Comparison of ENCODE assay signal across 1 cellular context in genomic region chr13:48303331-48304131, GRCh38.
TF ChIP-seq lines count a peak whose summit lies in the region.

Gene RB1 (plus strand): TSS chr13:48303751. CDS start chr13:48303913, 162 bp downstream.

TF ChIP-seq in HepG2, 621 proteins besides CTCF, POLR2A, EP300 and RAD21 (continued from another document and continues in another):
- TF ChIP-seq HMGXB3 (CRISPR knock-in tag; IDR thresholded peaks at IDR 0.05; ENCODE audit: borderline replicate concordance) (0 out of 2 replicates have a peak, but pooled peaks have one; percentile 66), ZNF264 (CRISPR knock-in tag; IDR thresholded peaks at IDR 0.05) (no peak), HNRNPL (IDR thresholded peaks at IDR 0.05; ENCODE audit: low read depth, low read length) (0 out of 2 replicates have a peak, but pooled peaks have one; percentile 51), ZNF781 (CRISPR knock-in tag; IDR thresholded peaks at IDR 0.05; ENCODE audit: borderline replicate concordance, not compliant biosample characterization) (peak; percentile 69), RFX5 (IDR thresholded peaks at IDR 0.05; ENCODE audit: low read depth, low read length) (no peak), ZNF333 (CRISPR knock-in tag; IDR thresholded peaks at IDR 0.05; ENCODE audit: borderline replicate concordance) (0 out of 2 replicates have a peak, but pooled peaks have one; percentile 42), MBNL3 (CRISPR knock-in tag; conservative IDR thresholded peaks at IDR 0.05) (no peak), ZBTB26 (CRISPR knock-in tag; IDR thresholded peaks at IDR 0.05; ENCODE audit: borderline replicate concordance) (no peak), ZNF562 (CRISPR knock-in tag; IDR thresholded peaks at IDR 0.05; ENCODE audit: borderline replicate concordance) (no peak), ZNF232 (CRISPR knock-in tag; IDR thresholded peaks at IDR 0.05; ENCODE audit: borderline replicate concordance) (0 out of 2 replicates have a peak, but pooled peaks have one; percentile 53), ZMYM2 (CRISPR knock-in tag; IDR thresholded peaks at IDR 0.05) (peak; percentile 76), PTBP1 (IDR thresholded peaks at IDR 0.05; ENCODE audit: low read depth, low read length, poor library complexity, severe bottlenecking) (no peak), ZNF484 (CRISPR knock-in tag; IDR thresholded peaks at IDR 0.05; ENCODE audit: borderline replicate concordance, low read depth) (no peak), JUNB (CRISPR knock-in tag; IDR thresholded peaks at IDR 0.05; ENCODE audit: borderline replicate concordance) (no peak), ZFYVE20 (CRISPR knock-in tag; IDR thresholded peaks at IDR 0.05; ENCODE audit: borderline replicate concordance, low read depth) (no peak), SNAPC2 (CRISPR knock-in tag; IDR thresholded peaks at IDR 0.05) (no peak), ZFP37 (CRISPR knock-in tag; IDR thresholded peaks at IDR 0.05; ENCODE audit: borderline replicate concordance) (no peak), NFKBIZ (CRISPR knock-in tag; IDR thresholded peaks at IDR 0.05) (no peak), RBM39 (IDR thresholded peaks at IDR 0.05; ENCODE audit: low read depth, low read length, poor library complexity, severe bottlenecking) (no peak), SIN3B (IDR thresholded peaks at IDR 0.05; ENCODE audit: low read length) (no peak), ZNF513 (CRISPR knock-in tag; conservative IDR thresholded peaks at IDR 0.05) (no peak), ZNF839 (CRISPR knock-in tag; IDR thresholded peaks at IDR 0.05; ENCODE audit: borderline replicate concordance) (no peak), MED1 (CRISPR knock-in tag; IDR thresholded peaks at IDR 0.05) (peak; percentile 39; the same call in 1 of the 2 replicates), JARID2 (CRISPR knock-in tag; IDR thresholded peaks at IDR 0.05; ENCODE audit: insufficient replicate concordance) (no peak), CERS6 (CRISPR knock-in tag; IDR thresholded peaks at IDR 0.05) (no peak), CEBPG (CRISPR knock-in tag; IDR thresholded peaks at IDR 0.05) (no peak), ZNF281 (CRISPR knock-in tag; IDR thresholded peaks at IDR 0.05; ENCODE audit: borderline replicate concordance) (no peak), ZFP1 (CRISPR knock-in tag; IDR thresholded peaks at IDR 0.05) (no peak), ZNF337 (CRISPR knock-in tag; IDR thresholded peaks at IDR 0.05; ENCODE audit: borderline replicate concordance, low read depth) (no peak), ZNF737 (CRISPR knock-in tag; IDR thresholded peaks at IDR 0.05; ENCODE audit: borderline replicate concordance) (no peak; the same call in 1 of the 2 replicates)
- TF ChIP-seq, protein P1, sequence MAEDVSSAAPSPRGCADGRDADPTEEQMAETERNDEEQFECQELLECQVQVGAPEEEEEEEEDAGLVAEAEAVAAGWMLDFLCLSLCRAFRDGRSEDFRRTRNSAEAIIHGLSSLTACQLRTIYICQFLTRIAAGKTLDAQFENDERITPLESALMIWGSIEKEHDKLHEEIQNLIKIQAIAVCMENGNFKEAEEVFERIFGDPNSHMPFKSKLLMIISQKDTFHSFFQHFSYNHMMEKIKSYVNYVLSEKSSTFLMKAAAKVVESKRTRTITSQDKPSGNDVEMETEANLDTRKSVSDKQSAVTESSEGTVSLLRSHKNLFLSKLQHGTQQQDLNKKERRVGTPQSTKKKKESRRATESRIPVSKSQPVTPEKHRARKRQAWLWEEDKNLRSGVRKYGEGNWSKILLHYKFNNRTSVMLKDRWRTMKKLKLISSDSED (CRISPR knock-in tag; IDR thresholded peaks at IDR 0.05), result no peak
- TF ChIP-seq, protein P2, sequence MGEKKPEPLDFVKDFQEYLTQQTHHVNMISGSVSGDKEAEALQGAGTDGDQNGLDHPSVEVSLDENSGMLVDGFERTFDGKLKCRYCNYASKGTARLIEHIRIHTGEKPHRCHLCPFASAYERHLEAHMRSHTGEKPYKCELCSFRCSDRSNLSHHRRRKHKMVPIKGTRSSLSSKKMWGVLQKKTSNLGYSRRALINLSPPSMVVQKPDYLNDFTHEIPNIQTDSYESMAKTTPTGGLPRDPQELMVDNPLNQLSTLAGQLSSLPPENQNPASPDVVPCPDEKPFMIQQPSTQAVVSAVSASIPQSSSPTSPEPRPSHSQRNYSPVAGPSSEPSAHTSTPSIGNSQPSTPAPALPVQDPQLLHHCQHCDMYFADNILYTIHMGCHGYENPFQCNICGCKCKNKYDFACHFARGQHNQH (CRISPR knock-in tag; IDR thresholded peaks at IDR 0.05), result 0 out of 2 replicates have a peak, but pooled peaks have one; percentile 29
- TF ChIP-seq, protein P3, sequence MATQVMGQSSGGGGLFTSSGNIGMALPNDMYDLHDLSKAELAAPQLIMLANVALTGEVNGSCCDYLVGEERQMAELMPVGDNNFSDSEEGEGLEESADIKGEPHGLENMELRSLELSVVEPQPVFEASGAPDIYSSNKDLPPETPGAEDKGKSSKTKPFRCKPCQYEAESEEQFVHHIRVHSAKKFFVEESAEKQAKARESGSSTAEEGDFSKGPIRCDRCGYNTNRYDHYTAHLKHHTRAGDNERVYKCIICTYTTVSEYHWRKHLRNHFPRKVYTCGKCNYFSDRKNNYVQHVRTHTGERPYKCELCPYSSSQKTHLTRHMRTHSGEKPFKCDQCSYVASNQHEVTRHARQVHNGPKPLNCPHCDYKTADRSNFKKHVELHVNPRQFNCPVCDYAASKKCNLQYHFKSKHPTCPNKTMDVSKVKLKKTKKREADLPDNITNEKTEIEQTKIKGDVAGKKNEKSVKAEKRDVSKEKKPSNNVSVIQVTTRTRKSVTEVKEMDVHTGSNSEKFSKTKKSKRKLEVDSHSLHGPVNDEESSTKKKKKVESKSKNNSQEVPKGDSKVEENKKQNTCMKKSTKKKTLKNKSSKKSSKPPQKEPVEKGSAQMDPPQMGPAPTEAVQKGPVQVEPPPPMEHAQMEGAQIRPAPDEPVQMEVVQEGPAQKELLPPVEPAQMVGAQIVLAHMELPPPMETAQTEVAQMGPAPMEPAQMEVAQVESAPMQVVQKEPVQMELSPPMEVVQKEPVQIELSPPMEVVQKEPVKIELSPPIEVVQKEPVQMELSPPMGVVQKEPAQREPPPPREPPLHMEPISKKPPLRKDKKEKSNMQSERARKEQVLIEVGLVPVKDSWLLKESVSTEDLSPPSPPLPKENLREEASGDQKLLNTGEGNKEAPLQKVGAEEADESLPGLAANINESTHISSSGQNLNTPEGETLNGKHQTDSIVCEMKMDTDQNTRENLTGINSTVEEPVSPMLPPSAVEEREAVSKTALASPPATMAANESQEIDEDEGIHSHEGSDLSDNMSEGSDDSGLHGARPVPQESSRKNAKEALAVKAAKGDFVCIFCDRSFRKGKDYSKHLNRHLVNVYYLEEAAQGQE (IDR thresholded peaks at IDR 0.05; ENCODE audit: borderline replicate concordance in 1 of 2, low read depth in 1 of 2, low read length in 2 of 2), result no peak
- TF ChIP-seq, protein P4, sequence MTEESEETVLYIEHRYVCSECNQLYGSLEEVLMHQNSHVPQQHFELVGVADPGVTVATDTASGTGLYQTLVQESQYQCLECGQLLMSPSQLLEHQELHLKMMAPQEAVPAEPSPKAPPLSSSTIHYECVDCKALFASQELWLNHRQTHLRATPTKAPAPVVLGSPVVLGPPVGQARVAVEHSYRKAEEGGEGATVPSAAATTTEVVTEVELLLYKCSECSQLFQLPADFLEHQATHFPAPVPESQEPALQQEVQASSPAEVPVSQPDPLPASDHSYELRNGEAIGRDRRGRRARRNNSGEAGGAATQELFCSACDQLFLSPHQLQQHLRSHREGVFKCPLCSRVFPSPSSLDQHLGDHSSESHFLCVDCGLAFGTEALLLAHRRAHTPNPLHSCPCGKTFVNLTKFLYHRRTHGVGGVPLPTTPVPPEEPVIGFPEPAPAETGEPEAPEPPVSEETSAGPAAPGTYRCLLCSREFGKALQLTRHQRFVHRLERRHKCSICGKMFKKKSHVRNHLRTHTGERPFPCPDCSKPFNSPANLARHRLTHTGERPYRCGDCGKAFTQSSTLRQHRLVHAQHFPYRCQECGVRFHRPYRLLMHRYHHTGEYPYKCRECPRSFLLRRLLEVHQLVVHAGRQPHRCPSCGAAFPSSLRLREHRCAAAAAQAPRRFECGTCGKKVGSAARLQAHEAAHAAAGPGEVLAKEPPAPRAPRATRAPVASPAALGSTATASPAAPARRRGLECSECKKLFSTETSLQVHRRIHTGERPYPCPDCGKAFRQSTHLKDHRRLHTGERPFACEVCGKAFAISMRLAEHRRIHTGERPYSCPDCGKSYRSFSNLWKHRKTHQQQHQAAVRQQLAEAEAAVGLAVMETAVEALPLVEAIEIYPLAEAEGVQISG (CRISPR knock-in tag; IDR thresholded peaks at IDR 0.05), result peak; percentile 77
